In genomic region chr19:49200238-49200862, GRCh38 we compare ENCODE assay signal across 11 cellular contexts. TPM values are rescaled to one million over a fixed set of nuclear protein-coding genes. Genes with fewer than 3 reads are reported as not detected.
A peak's percentile ranks its signal among the peaks of the same experiment; 100 is the strongest.
DNase-seq lines count a peak whose midpoint lies in the region; ATAC-seq and TF ChIP-seq lines count a peak whose summit lies in the region.
"Had no signal": no experiment of that assay in that cellular context is flagged by ENCODE, and none has a peak within 500 bp of the region (broad histone marks: within the 10 kb centered on the region; RNA-seq: fewer than 3 reads in every experiment).

No MANE protein-coding gene starts in this region.

- intact Hi-C loops in Caco-2 (cut with micrococcal nuclease; ENCODE audit: unreplicated experiment), result no loop called here
- intact Hi-C loops in CD4-positive, alpha-beta T cell (cut with DNase I, micrococcal nuclease), result no loop called here

- CTCF ChIA-PET in Caco-2 (lab: Charles Lee), result interaction anchor here (2.0 to 2.1 kb wide), 2 partner anchors 9 to 25 kb away, joined by 5 to 18 read pairs; no protein-coding TSS in a partner anchor
- CTCF ChIA-PET in HEK293T (lab: Yijun Ruan, JAX), result interaction anchor here (2.4 kb wide), 1 partner anchor 102 kb away, joined by 19 read pairs; no protein-coding TSS in a partner anchor
- CTCF ChIA-PET in CD4-positive, alpha-beta T cell (lab: Charles Lee), result interaction anchor here (4.5 kb wide), 1 partner anchor 102 kb away, joined by 31 read pairs; no protein-coding TSS in a partner anchor

- H3K27me3 Mint-ChIP-seq in Caco-2 (ENCODE audit: insufficient read depth, unreplicated experiment) (no peaks in the 10 kb centered on the region), memory B cell (peaks cover 6% of the 10 kb centered on the region)
- peaks cover 10% of the 10 kb centered on the region for H3K27me3 Mint-ChIP-seq in CD4-positive, alpha-beta T cell
- H3K27me3 Mint-ChIP-seq: activated naive CD4-positive, alpha-beta T cell treated with anti-CD3 and anti-CD28 coated beads, Interleukin-2, amount 50 U/mL, for 24 hours had no signal

- H3K36me3 Mint-ChIP-seq in Caco-2 (ENCODE audit: insufficient read depth, unreplicated experiment) (peaks cover 22% of the 10 kb centered on the region), memory B cell (no peaks in the 10 kb centered on the region)
- no peaks in the 10 kb centered on the region for H3K36me3 Mint-ChIP-seq in CD4-positive, alpha-beta T cell (ENCODE audit: low read depth)
- H3K36me3 Mint-ChIP-seq: activated naive CD4-positive, alpha-beta T cell treated with anti-CD3 and anti-CD28 coated beads, Interleukin-2, amount 50 U/mL, for 24 hours; naive B cell had no signal

- POLR2A ChIA-PET in Caco-2 (lab: Charles Lee) (no interaction called here), HEK293T (lab: Yijun Ruan, JAX) (interaction anchor here (0.9 kb wide), 1 partner anchor 50 kb away, joined by 3 read pairs; no protein-coding TSS in a partner anchor)
- POLR2A ChIA-PET in CD4-positive, alpha-beta T cell (lab: Charles Lee), result no interaction called here

- BruUV-seq in Caco-2 (replicated peaks; lab: Mats Ljungman, UMichigan), result no TSS peak

- H3K27me3 ChIP-seq in Caco-2 (replicated peaks; ENCODE audit: control insufficient read depth, insufficient read depth, low read length), result no peaks in the 10 kb centered on the region
- H3K27me3 ChIP-seq in CD4-positive, alpha-beta T cell (ENCODE audit: control insufficient read depth, insufficient read depth, low read length), result no peaks in the 10 kb centered on the region

- no peaks in the 10 kb centered on the region for H3K9me3 ChIP-seq in Caco-2
- no peaks in the 10 kb centered on the region for H3K9me3 ChIP-seq in CD4-positive, alpha-beta T cell (ENCODE audit: control insufficient read depth, low read length)

- H3K9me3 Mint-ChIP-seq in Caco-2 (ENCODE audit: unreplicated experiment) (no peaks in the 10 kb centered on the region), memory B cell (no peaks in the 10 kb centered on the region)
- H3K9me3 Mint-ChIP-seq in CD4-positive, alpha-beta T cell, result no peaks in the 10 kb centered on the region
- H3K9me3 Mint-ChIP-seq: activated naive CD4-positive, alpha-beta T cell treated with anti-CD3 and anti-CD28 coated beads, Interleukin-2, amount 50 U/mL, for 24 hours; naive B cell; T-helper 2 cell treated with Interferon-gamma antibody and Interleukin-4, amounts not matched to agents 5 μg/mL and 100 μg/mL, for 36 hours had no signal

- H3K4me1 Mint-ChIP-seq in Caco-2 (ENCODE audit: low read depth, unreplicated experiment) (no peaks in the 10 kb centered on the region), memory B cell (peaks cover 4% of the 10 kb centered on the region)
- H3K4me1 Mint-ChIP-seq in CD4-positive, alpha-beta T cell (ENCODE audit: low read depth), result no peaks in the 10 kb centered on the region
- H3K4me1 Mint-ChIP-seq: activated naive CD4-positive, alpha-beta T cell treated with anti-CD3 and anti-CD28 coated beads, Interleukin-2, amount 50 U/mL, for 24 hours had no signal

- DNase-seq in Caco-2 (peak; percentile 31 to 55), HEK293T (ENCODE audit: extremely low spot score) (peak; percentile 69), UCSD-AML1 (lab: John Stamatoyannopoulos, UW; ENCODE audit: unreplicated experiment) (peak; percentile 30), memory B cell (ENCODE audit: low spot score in 2 of 2) (no peak)
- DNase-seq in CD4-positive, alpha-beta T cell, result no peak
- DNase-seq: naive B cell, NCI-H510A had no signal

- H3K27ac ChIP-seq in CD4-positive, alpha-beta T cell (ENCODE audit: low read depth, low read length), result no peak overlapping the region

- H3K36me3 ChIP-seq in Caco-2 (ENCODE audit: control insufficient read depth, insufficient read depth, low read length), result no peaks in the 10 kb centered on the region

- no peak for TF ChIP-seq CTCF in Caco-2 (IDR thresholded peaks at IDR 0.05; ENCODE audit: insufficient read depth in 1 of 2, low read depth in 1 of 2, low read length in 1 of 2, severe bottlenecking in 1 of 2, unreplicated experiment in 1 of 2)
- TF ChIP-seq CTCF in CD4-positive, alpha-beta T cell (IDR thresholded peaks at IDR 0.05), result no peak

- H3K4me1 ChIP-seq in Caco-2, result no peaks in the 10 kb centered on the region

- H3K4me3 Mint-ChIP-seq in Caco-2 (ENCODE audit: unreplicated experiment) (no peak overlapping the region), memory B cell (no peak overlapping the region)
- H3K4me3 Mint-ChIP-seq in CD4-positive, alpha-beta T cell, result no peak overlapping the region
- H3K4me3 Mint-ChIP-seq: activated naive CD4-positive, alpha-beta T cell treated with anti-CD3 and anti-CD28 coated beads, Interleukin-2, amount 50 U/mL, for 24 hours; naive B cell; T-helper 2 cell treated with Interferon-gamma antibody and Interleukin-4, amounts not matched to agents 5 μg/mL and 100 μg/mL, for 36 hours had no signal

- H3K27ac Mint-ChIP-seq in Caco-2 (ENCODE audit: unreplicated experiment) (peak overlapping the region; percentile 20), memory B cell (no peak overlapping the region)
- H3K27ac Mint-ChIP-seq in CD4-positive, alpha-beta T cell, result no peak overlapping the region
- H3K27ac Mint-ChIP-seq: activated naive CD4-positive, alpha-beta T cell treated with anti-CD3 and anti-CD28 coated beads, Interleukin-2, amount 50 U/mL, for 24 hours; T-helper 2 cell treated with Interferon-gamma antibody and Interleukin-4, amounts not matched to agents 5 μg/mL and 100 μg/mL, for 36 hours had no signal

- H3K4me3 ChIP-seq in Caco-2 (ENCODE audit: low read depth, low read length), result no peak overlapping the region

- ATAC-seq in memory B cell (ENCODE audit: low read depth) (peak; percentile 30), GM21447 (IDR thresholded peaks at IDR 0.05; ENCODE audit: unreplicated experiment) (no peak), HG02840 (IDR thresholded peaks at IDR 0.05; ENCODE audit: low FRiP score, unreplicated experiment) (no peak)
- ATAC-seq in CD4-positive, alpha-beta T cell (ENCODE audit: poor library complexity), result no peak

TF ChIP-seq in HEK293T, 16 proteins besides CTCF, POLR2A, EP300 and RAD21:
- no peak for TF ChIP-seq ZNF384 (IDR thresholded peaks at IDR 0.05)
- no peak for TF ChIP-seq CTBP1 (IDR thresholded peaks at IDR 0.05; ENCODE audit: borderline replicate concordance)
- TF ChIP-seq ARNT (IDR thresholded peaks at IDR 0.05), result no peak
- TF ChIP-seq FOXK2 (IDR thresholded peaks at IDR 0.05), result no peak
- TF ChIP-seq FOXA1 (IDR thresholded peaks at IDR 0.05), result no peak
- TF ChIP-seq HDGF (IDR thresholded peaks at IDR 0.05; ENCODE audit: borderline replicate concordance), result no peak
- no peak for TF ChIP-seq TARDBP (IDR thresholded peaks at IDR 0.05)
- no peak for TF ChIP-seq SP1 (IDR thresholded peaks at IDR 0.05)
- TF ChIP-seq PKNOX1 (IDR thresholded peaks at IDR 0.05), result no peak
- TF ChIP-seq NFRKB (IDR thresholded peaks at IDR 0.05), result no peak

RNA-seq across cellular contexts. Expression of gene TRPM4, which starts 42.8 kb away (rescaled TPM):
- 27.8 and 31.4 TPM in 2 replicates for total RNA-seq in Caco-2 (2022)
- not detected for total RNA-seq in CD4-positive, alpha-beta T cell

RNA-seq across cellular contexts. Expression of gene HRC, which starts 45.2 kb away (rescaled TPM):
- total RNA-seq in Caco-2 (2022), result not detected in 2 replicates
- not detected for total RNA-seq in CD4-positive, alpha-beta T cell

Comparison
In these comparisons a context has a peak if more than half of its experiments do, and no peak if none do; other contexts are left out.
1. DNase-seq: peak in Caco-2 (2 of 2), HEK293T (single experiment) and UCSD-AML1 (single experiment); none in memory B cell (0 of 2) and CD4-positive, alpha-beta T cell (0 of 10).
2. RNA of gene TRPM4, which starts 42.8 kb away (total RNA-seq): 27.8 to 31.4 TPM in Caco-2; not detected in CD4-positive, alpha-beta T cell; every median in the first group is over 10 times any median in the second.